In the genomic region with DNA sequence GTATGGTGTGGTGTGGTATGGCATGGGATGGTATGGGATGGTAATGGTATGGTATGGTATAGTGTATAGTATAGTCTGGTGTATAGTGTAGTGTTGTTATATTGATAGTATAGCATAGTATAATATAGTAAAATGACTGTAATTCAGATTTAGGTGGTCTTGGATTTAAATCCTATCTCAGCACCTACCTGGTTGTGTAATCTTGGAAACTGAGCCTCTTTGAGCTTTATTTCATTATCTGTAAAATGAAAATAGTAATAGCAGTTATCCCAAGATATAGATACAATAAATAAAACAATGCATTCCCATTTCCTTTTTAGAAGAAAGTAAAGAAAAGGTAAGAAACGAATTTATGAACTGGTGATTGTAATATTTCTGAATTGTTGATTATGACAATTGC, we compare ENCODE assay signal across 6 cellular contexts.
"Had no signal": no experiment of that assay in that cellular context is flagged by ENCODE, and none has a peak within 500 bp of the region (broad histone marks: within the 10 kb centered on the region; RNA-seq: fewer than 3 reads in every experiment).

No MANE protein-coding gene starts in this region.

- H3K36me3 ChIP-seq: HAP-1 had no signal

- DNase-seq: GOT3, H7, Kasumi-1, KG1 had no signal

- FAIRE-seq: K562 had no signal

- H3K9me3 ChIP-seq: HAP-1 had no signal

- ATAC-seq: K562 had no signal

- H3K4me3 ChIP-seq: HAP-1, K562 had no signal

- H3K4me1 ChIP-seq: HAP-1 had no signal
